Comparison of ENCODE assay signal across 17 cellular contexts in genomic region chr2:84290537-84290936, GRCh38.
A peak's percentile ranks its signal among the peaks of the same experiment; 100 is the strongest.
DNase-seq lines count a peak whose midpoint lies in the region; ATAC-seq and TF ChIP-seq lines count a peak whose summit lies in the region.
"Had no signal": no experiment of that assay in that cellular context is flagged by ENCODE, and none has a peak within 500 bp of the region (broad histone marks: within the 10 kb centered on the region; RNA-seq: fewer than 3 reads in every experiment).

No MANE protein-coding gene starts in this region.

- no peaks in the 10 kb centered on the region for H3K27me3 ChIP-seq in HL-60 (ENCODE audit: insufficient read depth, poor library complexity, severe bottlenecking)
- no peaks in the 10 kb centered on the region for H3K27me3 ChIP-seq in testis
- no peaks in the 10 kb centered on the region for H3K27me3 ChIP-seq in neuronal stem cell (ENCODE audit: control insufficient read depth in 3 of 3, insufficient read depth in 3 of 3, low read depth in 1 of 3, low read length in 3 of 3)
- H3K27me3 ChIP-seq: BLaER1 had no signal

- H2BK12ac ChIP-seq in neuronal stem cell (ENCODE audit: low read length): no peak overlapping the region

- no peak overlapping the region for H3K4me2 ChIP-seq in neuronal stem cell (ENCODE audit: insufficient read depth, low read length, poor library complexity, severe bottlenecking)
- H3K4me2 ChIP-seq: BLaER1 had no signal

- H3K27ac ChIP-seq in HL-60 (replicated peaks) (no peak overlapping the region), testis (no peak overlapping the region), neuronal stem cell (replicated peaks; ENCODE audit: low read length) (no peak overlapping the region)
- H3K27ac ChIP-seq: BLaER1, RWPE1 had no signal

- no peak overlapping the region for H2AFZ ChIP-seq in neuronal stem cell (ENCODE audit: low read length)

- no peaks in the 10 kb centered on the region for H3K79me1 ChIP-seq in neuronal stem cell (ENCODE audit: low read depth, low read length)

- H3K4me1 ChIP-seq in testis (no peaks in the 10 kb centered on the region), neuronal stem cell (ENCODE audit: control insufficient read depth in 2 of 2, insufficient read depth in 1 of 2, low read depth in 1 of 2, low read length in 2 of 2) (peaks cover 0 to 6% of the 10 kb centered on the region in 2 donors)

- intact Hi-C loops in activated CD8-positive, alpha-beta T cell treated with anti-CD3 and anti-CD28 coated beads for 36 hours (cut with micrococcal nuclease): no loop called here
- intact Hi-C loops in testis (cut with DNase I; ENCODE audit: low total_unique reads): no loop called here

- no peak overlapping the region for H2BK120ac ChIP-seq in neuronal stem cell (ENCODE audit: low read depth, low read length)

- no peaks in the 10 kb centered on the region for H3K36me3 ChIP-seq in testis (ENCODE audit: low read depth, missing control alignments)
- no peaks in the 10 kb centered on the region for H3K36me3 ChIP-seq in neuronal stem cell (replicated peaks in 1 of 2; ENCODE audit: control insufficient read depth in 2 of 2, insufficient read depth in 2 of 2, low read length in 2 of 2)
- H3K36me3 ChIP-seq: BLaER1 had no signal

- no peak overlapping the region for H2AK5ac ChIP-seq in neuronal stem cell (ENCODE audit: low read depth, low read length)

- no peak for TF ChIP-seq CTCF in HL-60 (IDR thresholded peaks at IDR 0.05; ENCODE audit: insufficient read depth, low read length)
- no peak for TF ChIP-seq CTCF in activated CD8-positive, alpha-beta T cell treated with anti-CD3 and anti-CD28 coated beads for 36 hours (IDR thresholded peaks at IDR 0.05)
- no peak for TF ChIP-seq CTCF in testis (IDR thresholded peaks at IDR 0.05)

- no peak overlapping the region for H4K91ac ChIP-seq in neuronal stem cell (ENCODE audit: low read depth, low read length, poor library complexity)

- ATAC-seq in activated CD8-positive, alpha-beta T cell treated with anti-CD3 and anti-CD28 coated beads for 36 hours: no peak
- ATAC-seq: CD8-positive, alpha-beta T cell; PC-3 had no signal

- no peaks in the 10 kb centered on the region for H3K9me3 Mint-ChIP-seq in activated CD8-positive, alpha-beta T cell treated with anti-CD3 and anti-CD28 coated beads for 36 hours
- H3K9me3 Mint-ChIP-seq: CD8-positive, alpha-beta T cell had no signal

- H3K18ac ChIP-seq in neuronal stem cell (ENCODE audit: low read length): no peak overlapping the region

- H3K27ac Mint-ChIP-seq in activated CD8-positive, alpha-beta T cell treated with anti-CD3 and anti-CD28 coated beads for 36 hours: no peak overlapping the region
- H3K27ac Mint-ChIP-seq: CD8-positive, alpha-beta T cell had no signal

- H3K14ac ChIP-seq in neuronal stem cell (ENCODE audit: low read length): no peak overlapping the region

- TF ChIP-seq POLR2A in testis (IDR thresholded peaks at IDR 0.05): no peak

- DNase-seq in activated gamma-delta T cell (lab: John Stamatoyannopoulos, UW) (peak; percentile 10), activated gamma-delta T cell treated with Interleukin-2 at 50 U/mL for 16 hours (no peak), HL-60 (ENCODE audit: low read depth in 1 of 2, low spot score in 1 of 2) (peak; percentile 10 to 69), testis (peak; percentile 23), neuronal stem cell (ENCODE audit: low spot score) (no peak), iPS-NIHi11 (ENCODE audit: low spot score) (no peak)
- peak; percentile 5 for DNase-seq in activated CD8-positive, alpha-beta T cell treated with anti-CD3 and anti-CD28 coated beads for 36 hours
- DNase-seq: DMS79 treated with DMSO at 0.1 percent for 48 hours, GOT3, KG1, NCI-H1694 treated with DMSO at 0.1 percent for 48 hours, NCI-H2107, NCI-H510A treated with DMSO at 0.1 percent for 48 hours, PC-3 had no signal

- H3K9ac ChIP-seq in neuronal stem cell (ENCODE audit: low read depth, low read length, poor library complexity): no peak overlapping the region
- H3K9ac ChIP-seq: BLaER1 had no signal

- no peak overlapping the region for H3K4ac ChIP-seq in neuronal stem cell (ENCODE audit: low read length)

- POLR2A ChIA-PET in activated CD8-positive, alpha-beta T cell treated with anti-CD3 and anti-CD28 coated beads for 36 hours (lab: Charles Lee): no interaction called here

- no peak overlapping the region for H4K8ac ChIP-seq in neuronal stem cell (ENCODE audit: low read depth, low read length)

- H3K4me3 ChIP-seq in HL-60 (replicated peaks; ENCODE audit: insufficient read depth, low read length) (no peak overlapping the region), testis (peak overlapping the region in 1 of 2 donors; percentile 31), neuronal stem cell (ENCODE audit: low read length in 2 of 2) (no peak overlapping the region)
- H3K4me3 ChIP-seq: BLaER1 had no signal

- H3K4me3 Mint-ChIP-seq in activated CD8-positive, alpha-beta T cell treated with anti-CD3 and anti-CD28 coated beads for 36 hours: no peak overlapping the region
- H3K4me3 Mint-ChIP-seq: CD8-positive, alpha-beta T cell had no signal

- H2BK5ac ChIP-seq in neuronal stem cell (ENCODE audit: low read length): no peak overlapping the region

- 74 to 83% methylated on average over 29 of the region's 29 CpGs for WGBS in testis, 2 donors
- WGBS in neuronal stem cell (ENCODE audit: extremely low coverage in 2 of 2, insufficient read length in 2 of 2, insufficient replicate concordance in 1 of 2), 2 donors: no CpG with 5 or more reads among the region's 29 CpGs

- H3K9me3 ChIP-seq in testis: no peaks in the 10 kb centered on the region
- H3K9me3 ChIP-seq in neuronal stem cell (replicated peaks in 1 of 2; ENCODE audit: control insufficient read depth in 2 of 2, insufficient read depth in 1 of 2, low read depth in 1 of 2, low read length in 2 of 2): peaks cover 0 to 2% of the 10 kb centered on the region in 2 donors

- H3K4me1 Mint-ChIP-seq in activated CD8-positive, alpha-beta T cell treated with anti-CD3 and anti-CD28 coated beads for 36 hours (ENCODE audit: low read depth): no peaks in the 10 kb centered on the region

- no peak overlapping the region for H3K23ac ChIP-seq in neuronal stem cell (ENCODE audit: low read depth, low read length, poor library complexity)

- H3K27me3 Mint-ChIP-seq in activated CD8-positive, alpha-beta T cell treated with anti-CD3 and anti-CD28 coated beads for 36 hours: peaks cover 6% of the 10 kb centered on the region

- H2BK15ac ChIP-seq in neuronal stem cell (ENCODE audit: low read length): no peak overlapping the region

- H3K36me3 Mint-ChIP-seq in activated CD8-positive, alpha-beta T cell treated with anti-CD3 and anti-CD28 coated beads for 36 hours (ENCODE audit: low read depth): no peaks in the 10 kb centered on the region
- H3K36me3 Mint-ChIP-seq: CD8-positive, alpha-beta T cell had no signal

- CTCF ChIA-PET in activated CD8-positive, alpha-beta T cell treated with anti-CD3 and anti-CD28 coated beads for 36 hours (lab: Charles Lee): no interaction called here

Comparison
In these comparisons a context has a peak if more than half of its experiments do, and no peak if none do; other contexts are left out.
1. DNase-seq: peak in activated gamma-delta T cell (single experiment), HL-60 (2 of 2), activated CD8-positive, alpha-beta T cell treated with anti-CD3 and anti-CD28 coated beads for 36 hours (single experiment) and testis (single experiment); none in activated gamma-delta T cell treated with Interleukin-2 at 50 U/mL for 16 hours (single experiment), neuronal stem cell (single experiment) and iPS-NIHi11 (single experiment).